In the genomic region with DNA sequence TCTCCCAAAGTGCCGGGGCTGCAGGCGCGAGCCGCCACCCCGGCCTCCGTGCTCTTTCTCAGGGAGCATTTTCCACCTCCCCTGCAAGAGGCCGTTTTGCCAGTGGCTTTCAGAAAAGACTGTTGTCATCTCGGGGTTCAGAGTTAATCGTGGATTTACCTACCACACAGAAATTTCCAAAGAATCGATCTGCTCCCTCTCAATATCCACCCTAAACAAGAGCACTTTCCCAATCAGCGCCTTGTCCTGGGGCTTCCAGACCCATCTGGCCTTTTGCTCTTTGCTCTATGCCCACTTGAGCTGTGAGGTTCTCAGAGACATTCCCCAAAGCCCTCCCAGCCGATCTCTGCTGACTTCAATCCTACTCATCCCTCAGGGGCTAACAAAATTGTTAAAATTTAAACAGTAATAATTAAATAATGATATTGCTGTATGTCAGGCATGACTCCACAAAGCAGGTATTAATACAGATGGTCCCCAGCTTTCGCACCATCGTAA, we compare ENCODE assay signal across 9 cellular contexts.
DNase-seq lines count a peak whose midpoint lies in the region; ATAC-seq and TF ChIP-seq lines count a peak whose summit lies in the region.
"Had no signal": no experiment of that assay in that cellular context is flagged by ENCODE, and none has a peak within 500 bp of the region (broad histone marks: within the 10 kb centered on the region; RNA-seq: fewer than 3 reads in every experiment).

No MANE protein-coding gene starts in this region.

- no peak overlapping the region for H3K4me3 Mint-ChIP-seq in activated naive CD8-positive, alpha-beta T cell
- H3K4me3 Mint-ChIP-seq in activated naive CD8-positive, alpha-beta T cell treated with anti-CD3 and anti-CD28 coated beads for 36 hours = no peak overlapping the region
- H3K4me3 Mint-ChIP-seq: WTC11 had no signal

- DNase-seq in activated naive CD8-positive, alpha-beta T cell treated with anti-CD3 and anti-CD28 coated beads for 36 hours = no peak
- DNase-seq in adipocyte (ENCODE audit: low read depth) (no peak), tibial nerve (ENCODE audit: low spot score in 2 of 2) (no peak), ovary (no peak)

- peak overlapping the region; percentile 77 for H3K27ac Mint-ChIP-seq in activated naive CD8-positive, alpha-beta T cell
- no peak overlapping the region for H3K27ac Mint-ChIP-seq in activated naive CD8-positive, alpha-beta T cell treated with anti-CD3 and anti-CD28 coated beads for 36 hours
- H3K27ac Mint-ChIP-seq: WTC11 had no signal

- peaks cover 27% of the 10 kb centered on the region for H3K4me1 Mint-ChIP-seq in activated naive CD8-positive, alpha-beta T cell (ENCODE audit: low read depth)
- peaks cover 21% of the 10 kb centered on the region for H3K4me1 Mint-ChIP-seq in activated naive CD8-positive, alpha-beta T cell treated with anti-CD3 and anti-CD28 coated beads for 36 hours

- H3K9me3 ChIP-seq in adipocyte (ENCODE audit: control insufficient read depth, low read length) (no peaks in the 10 kb centered on the region), mononuclear cell (ENCODE audit: low read depth, low read length) (no peaks in the 10 kb centered on the region), tibial nerve (no peaks in the 10 kb centered on the region), ovary (no peaks in the 10 kb centered on the region)

- H3K27ac ChIP-seq in tibial nerve = peak overlapping the region; percentile 25 to 78 (median 64)
- H3K27ac ChIP-seq in ovary = peak overlapping the region in 1 of 2 donors; percentile 53

- H3K4me1 ChIP-seq in adipocyte (ENCODE audit: control insufficient read depth, insufficient read depth, low read length) (peaks cover 28% of the 10 kb centered on the region), mononuclear cell (ENCODE audit: insufficient read depth, low read length) (peaks cover 16% of the 10 kb centered on the region), tibial nerve (peaks cover 0 to 40% (median 23%) of the 10 kb centered on the region in 4 donors), ovary (ENCODE audit: insufficient read depth) (peaks cover 9% of the 10 kb centered on the region)

- no peak for TF ChIP-seq CTCF in tibial nerve (IDR thresholded peaks at IDR 0.05)
- TF ChIP-seq CTCF in ovary (IDR thresholded peaks at IDR 0.05) = no peak

- peak overlapping the region; percentile 77 for H3K9ac ChIP-seq in adipocyte (ENCODE audit: low read length)

- H3K4me3 ChIP-seq in adipocyte (ENCODE audit: low read length) (no peak overlapping the region), mononuclear cell (ENCODE audit: low read length) (peak overlapping the region; percentile 24), tibial nerve (peak overlapping the region in 1 of 4 donors; percentile 6), ovary (no peak overlapping the region)

- H3K27me3 ChIP-seq in adipocyte (replicated peaks; ENCODE audit: control insufficient read depth, insufficient read depth, low read length) (no peaks in the 10 kb centered on the region), mononuclear cell (ENCODE audit: insufficient read depth, low read length) (no peaks in the 10 kb centered on the region), tibial nerve (no peaks in the 10 kb centered on the region), ovary (no peaks in the 10 kb centered on the region)

- H3K9me3 Mint-ChIP-seq in activated naive CD8-positive, alpha-beta T cell (ENCODE audit: low read depth) = no peaks in the 10 kb centered on the region
- no peaks in the 10 kb centered on the region for H3K9me3 Mint-ChIP-seq in activated naive CD8-positive, alpha-beta T cell treated with anti-CD3 and anti-CD28 coated beads for 36 hours

- H3K36me3 ChIP-seq in adipocyte (ENCODE audit: control insufficient read depth, insufficient read depth, low read length, severe bottlenecking) (no peaks in the 10 kb centered on the region), tibial nerve (no peaks in the 10 kb centered on the region), ovary (no peaks in the 10 kb centered on the region)

- ATAC-seq in HG03139 (IDR thresholded peaks at IDR 0.05; ENCODE audit: unreplicated experiment) (no peak), HG03439 (IDR thresholded peaks at IDR 0.05; ENCODE audit: unreplicated experiment) (no peak)

- WGBS in tibial nerve, 2 donors = 84% methylated on average over 14 of the region's 14 CpGs
- 93 to 95% (median 95%) methylated on average over 14 of the region's 14 CpGs for WGBS in ovary, 3 donors

- TF ChIP-seq EP300 in tibial nerve (IDR thresholded peaks at IDR 0.05) = no peak
- no peak for TF ChIP-seq EP300 in ovary (IDR thresholded peaks at IDR 0.05)

- TF ChIP-seq POLR2A in tibial nerve (IDR thresholded peaks at IDR 0.05) = no peak
- TF ChIP-seq POLR2A in ovary (IDR thresholded peaks at IDR 0.05) = no peak

- no peaks in the 10 kb centered on the region for H3K36me3 Mint-ChIP-seq in activated naive CD8-positive, alpha-beta T cell
- H3K36me3 Mint-ChIP-seq in activated naive CD8-positive, alpha-beta T cell treated with anti-CD3 and anti-CD28 coated beads for 36 hours = no peaks in the 10 kb centered on the region

- intact Hi-C loops in ovary (cut with DNase I) = loop anchor here (5.0 to 10.0 kb wide), 6 partner anchors 68 to 1018 kb away; a partner anchor contains a TSS

- no peaks in the 10 kb centered on the region for H3K27me3 Mint-ChIP-seq in activated naive CD8-positive, alpha-beta T cell
- no peaks in the 10 kb centered on the region for H3K27me3 Mint-ChIP-seq in activated naive CD8-positive, alpha-beta T cell treated with anti-CD3 and anti-CD28 coated beads for 36 hours
